In genomic region chr20:63500902-63501817, GRCh38 we compare ENCODE assay signal across 1 cellular context.
TF ChIP-seq lines count a peak whose summit lies in the region.

No MANE protein-coding gene starts in this region.

TF ChIP-seq in A549, 52 proteins besides CTCF, POLR2A, EP300 and RAD21 (continued from another document):
- TF ChIP-seq REST (IDR thresholded peaks at IDR 0.05) (no peak), ATOH8 (CRISPR knock-in tag; IDR thresholded peaks at IDR 0.05; ENCODE audit: low read depth) (no peak)
